ENCODE assay signal across 15 cellular contexts in the genomic region with DNA sequence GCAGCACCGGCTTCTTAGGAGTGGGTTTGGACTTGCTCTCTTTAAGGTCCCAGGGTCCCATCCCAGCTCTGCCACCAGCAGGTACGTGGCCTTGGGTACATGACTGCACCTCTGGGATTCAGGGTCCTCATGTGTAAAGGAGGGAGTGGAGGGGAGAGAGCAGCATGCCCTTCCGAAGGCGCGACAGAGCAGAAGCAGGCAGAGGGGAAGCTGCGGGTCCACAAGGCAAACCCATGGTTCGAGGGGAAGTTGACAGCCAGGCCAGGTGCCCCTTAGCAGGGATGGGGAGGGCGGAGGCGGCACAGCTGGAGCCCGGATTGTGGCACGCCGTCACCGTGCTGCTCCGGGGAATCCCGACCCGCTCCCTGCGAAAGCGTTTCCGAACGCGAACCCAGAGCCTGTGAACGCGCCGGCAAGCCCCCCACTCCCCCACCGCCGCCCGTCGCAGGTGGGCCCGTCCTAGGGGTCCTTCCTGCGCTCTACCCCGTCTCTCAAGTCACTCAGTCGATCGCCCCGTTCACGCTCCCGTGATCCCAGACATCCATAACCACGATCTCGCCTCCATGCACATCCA. TPM values are rescaled to one million over a fixed set of nuclear protein-coding genes. Genes with fewer than 3 reads are reported as not detected.
DNase-seq lines count a peak whose midpoint lies in the region; ATAC-seq and TF ChIP-seq lines count a peak whose summit lies in the region.
"Had no signal": no experiment of that assay in that cellular context is flagged by ENCODE, and none has a peak within 500 bp of the region (broad histone marks: within the 10 kb centered on the region; RNA-seq: fewer than 3 reads in every experiment).

No MANE protein-coding gene starts in this region.

- H3K36me3 Mint-ChIP-seq in activated CD4-positive, alpha-beta memory T cell treated with anti-CD3 and anti-CD28 coated beads, Interleukin-2, amount 10 ng/mL, durations not matched to agents 7 days and 5 days (ENCODE audit: low read depth), result peaks cover 4% of the 10 kb centered on the region
- no peaks in the 10 kb centered on the region for H3K36me3 Mint-ChIP-seq in activated CD4-positive, alpha-beta memory T cell treated with anti-CD3 and anti-CD28 coated beads for 36 hours
- no peaks in the 10 kb centered on the region for H3K36me3 Mint-ChIP-seq in activated T-helper 1 cell treated with anti-CD3 and anti-CD28 coated beads, Interleukin-12 subunit alpha, Interleukin-12 subunit beta, Interleukin-2, Interleukin-4 antibody, amounts not matched to agents 30 ng/mL and 10 ng/mL and 1 ng/mL, durations not matched to agents 14 hours and 24 hours and 36 hours (ENCODE audit: low read depth)

- H3K27me3 Mint-ChIP-seq in activated CD4-positive, alpha-beta memory T cell treated with anti-CD3 and anti-CD28 coated beads, Interleukin-2, amount 10 ng/mL, durations not matched to agents 7 days and 5 days, result peaks cover 37% of the 10 kb centered on the region
- peaks cover 32% of the 10 kb centered on the region for H3K27me3 Mint-ChIP-seq in activated CD4-positive, alpha-beta memory T cell treated with anti-CD3 and anti-CD28 coated beads for 36 hours
- H3K27me3 Mint-ChIP-seq in activated T-helper 1 cell treated with anti-CD3 and anti-CD28 coated beads, Interleukin-12 subunit alpha, Interleukin-12 subunit beta, Interleukin-2, Interleukin-4 antibody, amounts not matched to agents 30 ng/mL and 10 ng/mL and 1 ng/mL, durations not matched to agents 14 hours and 24 hours and 36 hours (ENCODE audit: insufficient read depth), result peaks cover 46% of the 10 kb centered on the region

- peaks cover 83% of the 10 kb centered on the region for H3K27me3 ChIP-seq in iPS-18a (ENCODE audit: control insufficient read depth, insufficient read depth, low read length)
- peaks cover 29 to 78% (median 53%) of the 10 kb centered on the region in 7 donors for H3K27me3 ChIP-seq in spleen (replicated peaks in 1 of 7)

- peak overlapping the region; percentile 37 for H3K4me3 ChIP-seq in iPS-18a (ENCODE audit: low read length)
- H3K4me3 ChIP-seq in spleen, result peak overlapping the region in 3 of 8 donors; percentile 44 to 69 (median 50)

- H3K4me1 Mint-ChIP-seq in activated CD4-positive, alpha-beta memory T cell treated with anti-CD3 and anti-CD28 coated beads, Interleukin-2, amount 10 ng/mL, durations not matched to agents 7 days and 5 days, result peaks cover 10% of the 10 kb centered on the region
- H3K4me1 Mint-ChIP-seq in activated CD4-positive, alpha-beta memory T cell treated with anti-CD3 and anti-CD28 coated beads for 36 hours (ENCODE audit: low read depth), result peaks cover 12% of the 10 kb centered on the region
- peaks cover 5% of the 10 kb centered on the region for H3K4me1 Mint-ChIP-seq in activated T-helper 1 cell treated with anti-CD3 and anti-CD28 coated beads, Interleukin-12 subunit alpha, Interleukin-12 subunit beta, Interleukin-2, Interleukin-4 antibody, amounts not matched to agents 30 ng/mL and 10 ng/mL and 1 ng/mL, durations not matched to agents 14 hours and 24 hours and 36 hours (ENCODE audit: low read depth)

- H3K4me1 ChIP-seq in iPS-18a (ENCODE audit: control insufficient read depth, low read depth, low read length), result peaks cover 4% of the 10 kb centered on the region
- peaks cover 29 to 61% (median 42%) of the 10 kb centered on the region in 6 donors for H3K4me1 ChIP-seq in spleen

- POLR2A ChIA-PET in activated CD4-positive, alpha-beta memory T cell treated with anti-CD3 and anti-CD28 coated beads, Interleukin-2, amount 10 ng/mL, durations not matched to agents 7 days and 5 days (lab: Charles Lee), result interaction anchor here (0.7 kb wide), 1 partner anchor 9 kb away, joined by 3 read pairs; no protein-coding TSS in a partner anchor
- POLR2A ChIA-PET in activated CD4-positive, alpha-beta memory T cell treated with anti-CD3 and anti-CD28 coated beads for 36 hours (lab: Charles Lee), result no interaction called here

- H3K9me3 ChIP-seq in iPS-18a (ENCODE audit: control insufficient read depth, low read depth, low read length) (no peaks in the 10 kb centered on the region), spleen (no peaks in the 10 kb centered on the region)
- H3K9me3 ChIP-seq: thoracic aorta had no signal

- H3K36me3 ChIP-seq in iPS-18a (ENCODE audit: control insufficient read depth, low read depth, low read length) (no peaks in the 10 kb centered on the region), spleen (peaks cover 0 to 11% (median 0%) of the 10 kb centered on the region in 6 donors)
- H3K36me3 ChIP-seq: thoracic aorta had no signal

- peak overlapping the region; percentile 24 for H3K27ac Mint-ChIP-seq in activated CD4-positive, alpha-beta memory T cell treated with anti-CD3 and anti-CD28 coated beads, Interleukin-2, amount 10 ng/mL, durations not matched to agents 7 days and 5 days
- H3K27ac Mint-ChIP-seq in activated CD4-positive, alpha-beta memory T cell treated with anti-CD3 and anti-CD28 coated beads for 36 hours, result no peak overlapping the region
- H3K27ac Mint-ChIP-seq in activated T-helper 1 cell treated with anti-CD3 and anti-CD28 coated beads, Interleukin-12 subunit alpha, Interleukin-12 subunit beta, Interleukin-2, Interleukin-4 antibody, amounts not matched to agents 30 ng/mL and 10 ng/mL and 1 ng/mL, durations not matched to agents 14 hours and 24 hours and 36 hours, result peak overlapping the region; percentile 62

- no peaks in the 10 kb centered on the region for H3K9me3 Mint-ChIP-seq in activated CD4-positive, alpha-beta memory T cell treated with anti-CD3 and anti-CD28 coated beads, Interleukin-2, amount 10 ng/mL, durations not matched to agents 7 days and 5 days
- no peaks in the 10 kb centered on the region for H3K9me3 Mint-ChIP-seq in activated CD4-positive, alpha-beta memory T cell treated with anti-CD3 and anti-CD28 coated beads for 36 hours
- no peaks in the 10 kb centered on the region for H3K9me3 Mint-ChIP-seq in activated T-helper 1 cell treated with anti-CD3 and anti-CD28 coated beads, Interleukin-12 subunit alpha, Interleukin-12 subunit beta, Interleukin-2, Interleukin-4 antibody, amounts not matched to agents 30 ng/mL and 10 ng/mL and 1 ng/mL, durations not matched to agents 14 hours and 24 hours and 36 hours
- H3K9me3 Mint-ChIP-seq: T-cell had no signal

- 33 to 46% (median 37%) methylated on average over 35 to 38 of the region's 38 CpGs for WGBS in spleen, 5 donors

- H3K4me3 Mint-ChIP-seq in activated CD4-positive, alpha-beta memory T cell treated with anti-CD3 and anti-CD28 coated beads, Interleukin-2, amount 10 ng/mL, durations not matched to agents 7 days and 5 days, result no peak overlapping the region
- H3K4me3 Mint-ChIP-seq in activated CD4-positive, alpha-beta memory T cell treated with anti-CD3 and anti-CD28 coated beads for 36 hours, result no peak overlapping the region
- H3K4me3 Mint-ChIP-seq in activated T-helper 1 cell treated with anti-CD3 and anti-CD28 coated beads, Interleukin-12 subunit alpha, Interleukin-12 subunit beta, Interleukin-2, Interleukin-4 antibody, amounts not matched to agents 30 ng/mL and 10 ng/mL and 1 ng/mL, durations not matched to agents 14 hours and 24 hours and 36 hours, result no peak overlapping the region

- no peak for TF ChIP-seq POLR2A in spleen (IDR thresholded peaks at IDR 0.05)
- TF ChIP-seq POLR2A in erythroblast (IDR thresholded peaks at IDR 0.05; ENCODE audit: low read length), result no peak

- H3K9ac ChIP-seq in iPS-18a (ENCODE audit: low read length), result no peak overlapping the region

- no peak for DNase-seq in activated CD4-positive, alpha-beta memory T cell treated with anti-CD3 and anti-CD28 coated beads, Interleukin-2, amount 10 ng/mL, durations not matched to agents 7 days and 5 days
- DNase-seq in activated CD4-positive, alpha-beta memory T cell treated with anti-CD3 and anti-CD28 coated beads for 36 hours, result no peak
- DNase-seq in activated T-helper 1 cell treated with anti-CD3 and anti-CD28 coated beads, Interleukin-12 subunit alpha, Interleukin-12 subunit beta, Interleukin-2, Interleukin-4 antibody, amounts not matched to agents 30 ng/mL and 10 ng/mL and 1 ng/mL, durations not matched to agents 14 hours and 24 hours and 36 hours (ENCODE audit: low spot score), result no peak
- DNase-seq in spleen (no peak), erythroblast (lab: John Stamatoyannopoulos, UW) (no peak)
- DNase-seq: activated gamma-delta T cell; islet precursor cell; naive thymus-derived CD4-positive, alpha-beta T cell; NCI-H1105; NCI-H226; T-cell had no signal

- CTCF ChIA-PET in activated CD4-positive, alpha-beta memory T cell treated with anti-CD3 and anti-CD28 coated beads, Interleukin-2, amount 10 ng/mL, durations not matched to agents 7 days and 5 days (lab: Charles Lee), result interaction anchor here (1.4 kb wide), 1 partner anchor 424 kb away, joined by 4 read pairs; no protein-coding TSS in a partner anchor
- CTCF ChIA-PET in activated CD4-positive, alpha-beta memory T cell treated with anti-CD3 and anti-CD28 coated beads for 36 hours (lab: Charles Lee), result interaction anchor here (1.0 to 1.4 kb wide), 2 partner anchors 13 to 21 kb away, joined by 3 to 4 read pairs; no protein-coding TSS in a partner anchor

- no peak for TF ChIP-seq CTCF in spleen (IDR thresholded peaks at IDR 0.05 in 8 of 11, conservative IDR thresholded peaks at IDR 0.05 in 3 of 11)

- H3K27ac ChIP-seq in iPS-18a (ENCODE audit: low read length), result no peak overlapping the region
- peak overlapping the region in 5 of 8 donors; percentile 62 to 84 (median 81) for H3K27ac ChIP-seq in spleen

- intact Hi-C loops in activated CD4-positive, alpha-beta memory T cell treated with anti-CD3 and anti-CD28 coated beads for 36 hours (cut with micrococcal nuclease), result no loop called here
- intact Hi-C loops in activated T-helper 1 cell treated with anti-CD3 and anti-CD28 coated beads, Interleukin-12 subunit alpha, Interleukin-12 subunit beta, Interleukin-2, Interleukin-4 antibody, amounts not matched to agents 30 ng/mL and 10 ng/mL and 1 ng/mL, durations not matched to agents 14 hours and 24 hours and 36 hours (cut with micrococcal nuclease), result no loop called here
- intact Hi-C loops in spleen (cut with DNase I; ENCODE audit: low total_unique reads), result no loop called here

- no peak for ATAC-seq in GM19467 (IDR thresholded peaks at IDR 0.05; ENCODE audit: unreplicated experiment)
- ATAC-seq in GM18873 (IDR thresholded peaks at IDR 0.05; ENCODE audit: low FRiP score, unreplicated experiment), result no peak
- ATAC-seq: naive thymus-derived CD4-positive, alpha-beta T cell; T-cell had no signal

RNA-seq across cellular contexts. Expression of gene TBX2, which starts 4.1 kb away (rescaled TPM):
- not detected for total RNA-seq in activated CD4-positive, alpha-beta memory T cell treated with anti-CD3 and anti-CD28 coated beads, Interleukin-2, amount 10 ng/mL, durations not matched to agents 7 days and 5 days
- total RNA-seq in activated CD4-positive, alpha-beta memory T cell treated with anti-CD3 and anti-CD28 coated beads for 36 hours, result under 1 TPM in 1 of 2 experiments, not detected in 1; 0.05 TPM
- total RNA-seq in activated T-helper 1 cell treated with anti-CD3 and anti-CD28 coated beads, Interleukin-12 subunit alpha, Interleukin-12 subunit beta, Interleukin-2, Interleukin-4 antibody, amounts not matched to agents 30 ng/mL and 10 ng/mL and 1 ng/mL, durations not matched to agents 14 hours and 24 hours and 36 hours, result not detected in 2 replicates
- total RNA-seq in spleen, result 10 to 100 TPM; 10.1 to 57.6 (median 32.8) TPM
- 10 to 100 TPM in 2 of 3 donors, 1 to 10 TPM in 1; 6.4 to 21.0 (median 10.9) TPM for polyA plus RNA-seq in spleen
- total RNA-seq: naive thymus-derived CD4-positive, alpha-beta T cell had no signal
- polyA plus RNA-seq: naive thymus-derived CD4-positive, alpha-beta T cell had no signal

RNA-seq across cellular contexts. Expression of gene TBX4, which starts 56.7 kb away (rescaled TPM):
- total RNA-seq in activated CD4-positive, alpha-beta memory T cell treated with anti-CD3 and anti-CD28 coated beads, Interleukin-2, amount 10 ng/mL, durations not matched to agents 7 days and 5 days, result not detected
- not detected for total RNA-seq in activated CD4-positive, alpha-beta memory T cell treated with anti-CD3 and anti-CD28 coated beads for 36 hours
- not detected in 2 replicates for total RNA-seq in activated T-helper 1 cell treated with anti-CD3 and anti-CD28 coated beads, Interleukin-12 subunit alpha, Interleukin-12 subunit beta, Interleukin-2, Interleukin-4 antibody, amounts not matched to agents 30 ng/mL and 10 ng/mL and 1 ng/mL, durations not matched to agents 14 hours and 24 hours and 36 hours
- total RNA-seq in spleen, result not detected
- not detected for polyA plus RNA-seq in spleen
- total RNA-seq: naive thymus-derived CD4-positive, alpha-beta T cell; T-cell; thoracic aorta had no signal
- polyA plus RNA-seq: naive thymus-derived CD4-positive, alpha-beta T cell had no signal

Comparison
In these comparisons a context has a peak if more than half of its experiments do, and no peak if none do; other contexts are left out.
1. RNA of gene TBX2, which starts 4.1 kb away (total RNA-seq): 10.1 to 57.6 TPM in spleen; 0.05 TPM in activated CD4-positive, alpha-beta memory T cell treated with anti-CD3 and anti-CD28 coated beads for 36 hours, not detected in activated T-helper 1 cell treated with anti-CD3 and anti-CD28 coated beads, Interleukin-12 subunit alpha, Interleukin-12 subunit beta, Interleukin-2, Interleukin-4 antibody, amounts not matched to agents 30 ng/mL and 10 ng/mL and 1 ng/mL, durations not matched to agents 14 hours and 24 hours and 36 hours and not detected in activated CD4-positive, alpha-beta memory T cell treated with anti-CD3 and anti-CD28 coated beads, Interleukin-2, amount 10 ng/mL, durations not matched to agents 7 days and 5 days; every median in the first group is over 10 times any median in the second.